8 cellular contexts compared by ENCODE assay signal in the genomic region with DNA sequence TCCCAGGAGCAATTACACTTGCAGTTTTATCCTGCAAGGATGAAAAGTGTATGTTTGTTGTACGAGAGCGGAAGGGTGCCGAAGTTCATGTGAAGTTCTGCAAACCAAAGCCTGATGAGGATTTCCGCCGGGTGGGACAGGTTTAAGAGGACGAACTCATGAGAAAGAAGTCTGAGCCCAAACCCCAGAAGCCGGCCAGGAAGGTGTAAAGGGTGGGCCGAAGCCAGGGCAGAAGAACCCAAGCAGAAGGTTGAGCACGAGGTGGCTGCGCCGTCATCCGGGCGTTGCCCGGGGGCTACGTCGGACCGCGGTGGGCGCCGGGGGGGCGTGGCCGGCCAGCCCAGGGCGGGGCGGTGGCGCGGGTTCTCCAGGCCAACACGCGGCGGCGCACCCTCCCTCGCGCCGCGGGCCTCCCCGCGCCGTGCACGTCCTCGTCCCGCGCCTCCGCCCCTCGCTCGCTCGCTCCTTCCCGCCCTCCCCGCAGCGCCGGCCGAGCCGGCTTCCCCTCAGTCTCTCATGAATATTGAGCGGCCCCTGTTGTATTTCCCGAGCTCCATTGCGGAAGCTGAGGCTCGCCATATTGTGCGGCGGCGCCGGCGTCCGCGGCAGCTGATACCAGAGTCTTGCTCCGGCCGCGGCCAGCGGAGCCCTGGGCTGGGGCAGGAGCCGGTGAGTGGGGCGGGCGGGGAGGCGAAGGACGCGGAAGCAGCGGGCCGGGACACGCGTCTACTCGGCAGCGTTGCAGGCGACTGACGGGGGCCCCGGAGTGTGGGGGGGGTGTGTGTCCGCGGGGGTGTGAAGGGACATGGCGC. TPM values are rescaled to one million over a fixed set of nuclear protein-coding genes. Genes with fewer than 3 reads are reported as not detected.
DNase-seq lines count a peak whose midpoint lies in the region; ATAC-seq, FAIRE-seq and TF ChIP-seq lines count a peak whose summit lies in the region.

A gene (plus strand): TSS at position 578 of the 812 bp plus-strand sequence. CDS start 41,996 bp downstream, outside the sequence.

- no peaks in the 10 kb centered on the region for H3K27me3 ChIP-seq in HepG2 (ENCODE audit: control insufficient read depth in 1 of 2, insufficient read depth in 2 of 2, low read length in 2 of 2)

- DNase-seq in AG10803 (ENCODE audit: low read depth): peak; percentile 75
- peak; percentile 61 for DNase-seq in NCI-H460 (ENCODE audit: extremely low read depth, low read depth)
- DNase-seq in activated CD4-positive, alpha-beta T cell treated with anti-CD3 and anti-CD28 coated beads, Interleukin-2, amount 50 U/mL, for 24 hours (ENCODE audit: low read depth in 1 of 2, low spot score in 1 of 2): peak; percentile 54 to 61
- peak; percentile 82 for DNase-seq in dermis blood vessel endothelial cell
- peak; percentile 65 for DNase-seq in HepG2 (ENCODE audit: low spot score)
- DNase-seq in stimulated activated CD4-positive, alpha-beta T cell treated with anti-CD3 and anti-CD28 coated beads, Interleukin-4, amount 100 ng/mL, for 1 hour: peak; percentile 78

- peak within 1 kb of the TSS; percentile 89 for H2AFZ ChIP-seq in HepG2 (ENCODE audit: low read length)

- FAIRE-seq in HepG2 (lab: Jason Lieb, UNC): peak; percentile 30

- H3K36me3 ChIP-seq in HepG2 (replicated peaks in 1 of 2; ENCODE audit: control insufficient read depth in 1 of 2, insufficient read depth in 2 of 2, low read length in 2 of 2): no peaks in the 10 kb centered on the region; a peak in 1 of 5 replicates

- TF ChIP-seq POLR2A in HepG2 (IDR thresholded peaks at IDR 0.05; ENCODE audit: insufficient read depth in 1 of 2, low read depth in 2 of 2, low read length in 2 of 2): peak in 1 of 2 experiments; percentile 56; a peak in 2 of 4 replicates

- TF ChIP-seq RAD21 in HepG2 (CRISPR knock-in tag; IDR thresholded peaks at IDR 0.05): peak; percentile 23; the same call in 1 of the 2 replicates

- no peak for TF ChIP-seq CTCF in AG10803 (conservative IDR thresholded peaks at IDR 0.05; ENCODE audit: low read length)
- no peak; the same call in 1 of the 2 replicates for TF ChIP-seq CTCF in HepG2 (CRISPR knock-in tag; IDR thresholded peaks at IDR 0.05)

- intact Hi-C loops in HepG2 (cut with micrococcal nuclease; ENCODE audit: unreplicated experiment): loop anchor here (2.0 to 10.0 kb wide), 3 partner anchors 112 to 1330 kb away; a partner anchor contains a TSS

- ATAC-seq in GM19025 (IDR thresholded peaks at IDR 0.05; ENCODE audit: low read depth, unreplicated experiment) (peak; percentile 86), HG03280 (IDR thresholded peaks at IDR 0.05; ENCODE audit: unreplicated experiment) (peak; percentile 93), HepG2 (peak; percentile 92)

- peak within 1 kb of the TSS; percentile 88 for H3K27ac ChIP-seq in HepG2 (ENCODE audit: extremely low read length, insufficient read depth, low read length)

- in situ Hi-C loops in HepG2 (cut with HindIII; ENCODE audit: extremely low pct_ligation_motif_present, low pct_unique_long_range_greater_than_20kb): no loop called here

- CTCF ChIA-PET in HepG2 (lab: Yijun Ruan, JAX; ENCODE audit: low intra/inter-chr PET ratio, low total read pairs): no interaction called here

- no peaks in the 10 kb centered on the region for H3K9me3 ChIP-seq in HepG2 (ENCODE audit: low read length)

- POLR2A ChIA-PET in HepG2 (lab: Yijun Ruan, JAX): interaction anchor here (0.8 to 2.5 kb wide), 3 partner anchors 111 to 291 kb away, joined by 3 to 8 read pairs (median 3); a partner anchor contains a TSS

- TF ChIP-seq EP300 in HepG2 (IDR thresholded peaks at IDR 0.05; ENCODE audit: low read depth in 2 of 2, low read length in 2 of 2) (no peak), HepG2 (CRISPR knock-in tag; IDR thresholded peaks at IDR 0.05; ENCODE audit: borderline replicate concordance) (no peak)

- H3K4me2 ChIP-seq in HepG2 (ENCODE audit: low read depth, low read length): peak within 1 kb of the TSS; percentile 78

- peaks cover 12% of the 10 kb centered on the region for H4K20me1 ChIP-seq in HepG2 (ENCODE audit: insufficient read depth, low read length)

- H3K4me3 ChIP-seq in AG10803 (ENCODE audit: low read length) (peak within 1 kb of the TSS; percentile 82), HepG2 (replicated peaks in 1 of 3; ENCODE audit: insufficient read depth in 1 of 3, low read depth in 2 of 3, low read length in 3 of 3) (peak within 1 kb of the TSS; percentile 66 to 84 (median 83))

- WGBS in HepG2 (ENCODE audit: low lambda C conversion rate): 1% methylated on average over 14 of the region's 84 CpGs

- peaks cover 56% of the 10 kb centered on the region for H3K4me1 ChIP-seq in HepG2 (ENCODE audit: insufficient read depth, low read length)

- H3K79me2 ChIP-seq in HepG2 (ENCODE audit: insufficient read depth, low read length): peaks cover 38% of the 10 kb centered on the region

- no TSS peak for BruUV-seq in HepG2 (replicated peaks; lab: Mats Ljungman, UMichigan)

- H3K9ac ChIP-seq in HepG2 (ENCODE audit: insufficient read depth, low read depth, low read length): peak within 1 kb of the TSS; percentile 77

TF ChIP-seq in HepG2, 621 proteins besides CTCF, POLR2A, EP300 and RAD21 (continues in another document):
- TF ChIP-seq ZFP36L2 (CRISPR knock-in tag; IDR thresholded peaks at IDR 0.05) (no peak), ZSCAN12 (CRISPR knock-in tag; IDR thresholded peaks at IDR 0.05) (no peak), SIX4 (CRISPR knock-in tag; IDR thresholded peaks at IDR 0.05) (no peak), ZKSCAN1 (IDR thresholded peaks at IDR 0.05; ENCODE audit: low read length) (no peak), ZNF430 (CRISPR knock-in tag; IDR thresholded peaks at IDR 0.05) (0 out of 2 replicates have a peak, but pooled peaks have one; percentile 12), ZNF569 (CRISPR knock-in tag; IDR thresholded peaks at IDR 0.05; ENCODE audit: borderline replicate concordance) (no peak), PRPF4 (IDR thresholded peaks at IDR 0.05; ENCODE audit: low read depth, low read length, poor library complexity, severe bottlenecking) (no peak), ZNF543 (CRISPR knock-in tag; IDR thresholded peaks at IDR 0.05) (peak; percentile 69; the same call in 1 of the 2 replicates), ZFP1 (CRISPR knock-in tag; IDR thresholded peaks at IDR 0.05) (no peak), BHLHE40 (IDR thresholded peaks at IDR 0.05; ENCODE audit: low read length) (no peak), KAT7 (CRISPR knock-in tag; IDR thresholded peaks at IDR 0.05; ENCODE audit: borderline replicate concordance) (no peak), KMT2A (CRISPR knock-in tag; IDR thresholded peaks at IDR 0.05) (peak; percentile 71; the same call in 1 of the 2 replicates), SNAPC2 (CRISPR knock-in tag; IDR thresholded peaks at IDR 0.05) (no peak), EZH2 (conservative IDR thresholded peaks at IDR 0.05; ENCODE audit: low read depth, low read length) (no peak), ZNF264 (CRISPR knock-in tag; IDR thresholded peaks at IDR 0.05) (no peak), ZNF354B (CRISPR knock-in tag; IDR thresholded peaks at IDR 0.05) (no peak), TP53 (CRISPR knock-in tag; conservative IDR thresholded peaks at IDR 0.05) (no peak), ZNF841 (CRISPR knock-in tag; IDR thresholded peaks at IDR 0.05; ENCODE audit: borderline replicate concordance) (no peak)
- TF ChIP-seq, protein P1, sequence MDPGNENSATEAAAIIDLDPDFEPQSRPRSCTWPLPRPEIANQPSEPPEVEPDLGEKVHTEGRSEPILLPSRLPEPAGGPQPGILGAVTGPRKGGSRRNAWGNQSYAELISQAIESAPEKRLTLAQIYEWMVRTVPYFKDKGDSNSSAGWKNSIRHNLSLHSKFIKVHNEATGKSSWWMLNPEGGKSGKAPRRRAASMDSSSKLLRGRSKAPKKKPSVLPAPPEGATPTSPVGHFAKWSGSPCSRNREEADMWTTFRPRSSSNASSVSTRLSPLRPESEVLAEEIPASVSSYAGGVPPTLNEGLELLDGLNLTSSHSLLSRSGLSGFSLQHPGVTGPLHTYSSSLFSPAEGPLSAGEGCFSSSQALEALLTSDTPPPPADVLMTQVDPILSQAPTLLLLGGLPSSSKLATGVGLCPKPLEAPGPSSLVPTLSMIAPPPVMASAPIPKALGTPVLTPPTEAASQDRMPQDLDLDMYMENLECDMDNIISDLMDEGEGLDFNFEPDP (CRISPR knock-in tag; conservative IDR thresholded peaks at IDR 0.05): 0 out of 2 replicates have a peak, but pooled peaks have one; percentile 72

RNA-seq across cellular contexts. Expression of the gene that starts here (rescaled TPM):
- 14.1 and 20.0 TPM in 2 replicates for total RNA-seq in NCI-H460 (2014; rRNA removed; shearing (Covaris generic))
- 6.3 and 7.0 TPM in 2 replicates for polyA plus RNA-seq in NCI-H460 (2014; cell fraction: nucleus; rRNA removed)
- total RNA-seq in dermis blood vessel endothelial cell (25.2 and 72.0 TPM in 2 replicates), HepG2 (2016; rRNA removed; fragmentation: Illumina TruSeq; extraction: Trizol) (21.7 and 32.9 TPM in 2 replicates)
- total RNA-seq in HepG2 (2016; cell fraction: cytosol; rRNA removed; fragmentation: Illumina TruSeq; extraction: Trizol; ENCODE audit: low read depth): 10.7 and 10.9 TPM in 2 replicates
- 19.6 and 31.3 TPM in 2 replicates for total RNA-seq in HepG2 (2016; cell fraction: insoluble cytoplasmic fraction; rRNA removed; fragmentation: Illumina TruSeq; extraction: Trizol)
- total RNA-seq in HepG2 (2016; cell fraction: membrane; rRNA removed; fragmentation: Illumina TruSeq; extraction: Trizol): 21.2 and 21.3 TPM in 2 replicates
- total RNA-seq in HepG2 (2016; cell fraction: nucleus; rRNA removed; fragmentation: Illumina TruSeq; extraction: Trizol): 8.1 and 13.6 TPM in 2 replicates
- 15.2 and 19.3 TPM in 2 replicates for polyA plus RNA-seq in HepG2 (2011; rRNA removed)
- polyA plus RNA-seq in HepG2 (2011; cell fraction: cytosol; rRNA removed): 10.8 and 16.6 TPM in 2 replicates
- 4.9 and 6.3 TPM in 2 replicates for polyA plus RNA-seq in HepG2 (2011; cell fraction: nucleus; rRNA removed)
- polyA plus RNA-seq in HepG2 (2012): 19.1 and 22.1 TPM in 2 replicates
- 6.6 and 7.9 TPM in 2 replicates for polyA plus RNA-seq in HepG2 (2016; cell fraction: cytosol; fragmentation: Illumina TruSeq; extraction: Trizol; ENCODE audit: low read depth)
- polyA plus RNA-seq in HepG2 (2016; cell fraction: insoluble cytoplasmic fraction; fragmentation: Illumina TruSeq; extraction: Trizol; ENCODE audit: low read depth): 33.3 and 36.1 TPM in 2 replicates
- 13.5 and 14.9 TPM in 2 replicates for polyA plus RNA-seq in HepG2 (2016; cell fraction: membrane; fragmentation: Illumina TruSeq; extraction: Trizol; ENCODE audit: low read depth)
- polyA plus RNA-seq in HepG2 (2016; cell fraction: nucleus; fragmentation: Illumina TruSeq; extraction: Trizol; ENCODE audit: insufficient read depth, low read depth): 10.8 and 11.8 TPM in 2 replicates
- 8.7 and 11.5 TPM in 2 replicates for polyA minus RNA-seq in HepG2 (2011; rRNA and poly(A)+ RNA removed; ENCODE audit: low replicate concordance)
- polyA minus RNA-seq in HepG2 (2011; cell fraction: cytosol; rRNA and poly(A)+ RNA removed): 23.3 and 28.6 TPM in 2 replicates
- 24.6 and 29.8 TPM in 2 replicates for polyA minus RNA-seq in HepG2 (2011; cell fraction: nucleus; rRNA and poly(A)+ RNA removed)

Comparison
In these comparisons a context has a peak if more than half of its experiments do, and no peak if none do; other contexts are left out.
1. Peak in every context shown above with its lines: DNase-seq, ATAC-seq, H3K4me3 ChIP-seq and H3K27ac ChIP-seq.